Comparison of ENCODE assay signal across 25 cellular contexts in genomic region chr22:26291940-26292666, GRCh38.
"Had no signal": no experiment of that assay in that cellular context is flagged by ENCODE, and none has a peak within 500 bp of the region (broad histone marks: within the 10 kb centered on the region; RNA-seq: fewer than 3 reads in every experiment).

No MANE protein-coding gene starts in this region.

- H3K36me3 ChIP-seq: gastrocnemius medialis, neutrophil, pancreas, right lobe of liver, thoracic aorta, tibial nerve, upper lobe of left lung, uterus had no signal

- DNase-seq: dorsolateral prefrontal cortex; effector CD4-positive, alpha-beta T cell; foreskin fibroblast; gastrocnemius medialis; head of caudate nucleus; kidney; natural killer cell; pancreas; right lobe of liver; small intestine; stimulated activated CD4-positive, alpha-beta T cell treated with anti-CD3 and anti-CD28 coated beads, Interleukin-12 subunit alpha, Interleukin-12 subunit beta, amount 100 ng/mL, for 4 hours; stimulated activated CD4-positive, alpha-beta T cell treated with anti-CD3 and anti-CD28 coated beads, Interleukin-2, amount 100 ng/mL, for 24 hours; stimulated activated CD4-positive, alpha-beta T cell treated with anti-CD3 and anti-CD28 coated beads, Interleukin-4, amount 100 ng/mL, for 24 hours; stimulated activated naive CD8-positive, alpha-beta T cell treated with anti-CD3 and anti-CD28 coated beads, Interleukin-15, Interleukin-2, amounts not matched to agents 100 U/mL and 50 U/mL, for 24 hours; substantia nigra; uterus had no signal

- H3K27ac Mint-ChIP-seq: memory B cell; natural killer cell; progenitor cell of endocrine pancreas; stimulated activated effector memory CD8-positive, alpha-beta T cell treated with anti-CD3 and anti-CD28 coated beads, Interleukin-12 subunit alpha, Interleukin-12 subunit beta, amount 100 ng/mL, for 72 hours had no signal

- ATAC-seq: gastrocnemius medialis; left lobe of liver; natural killer cell; pancreas; stimulated activated effector memory CD8-positive, alpha-beta T cell treated with anti-CD3 and anti-CD28 coated beads, Interleukin-12 subunit alpha, Interleukin-12 subunit beta, amount 100 ng/mL, for 72 hours; stimulated activated naive CD8-positive, alpha-beta T cell treated with anti-CD3 and anti-CD28 coated beads, Interleukin-15, Interleukin-2, amounts not matched to agents 100 U/mL and 50 U/mL, for 24 hours had no signal

- H3K4me3 Mint-ChIP-seq: memory B cell; natural killer cell; stimulated activated effector memory CD8-positive, alpha-beta T cell treated with anti-CD3 and anti-CD28 coated beads, Interleukin-12 subunit alpha, Interleukin-12 subunit beta, amount 100 ng/mL, for 72 hours had no signal

- H3K27me3 ChIP-seq: dorsolateral prefrontal cortex, gastrocnemius medialis, pancreas, right lobe of liver, tibial nerve, upper lobe of left lung, uterus had no signal

- H3K4me3 ChIP-seq: dorsolateral prefrontal cortex, gastrocnemius medialis, lung, pancreas, right lobe of liver, thoracic aorta, tibial nerve, upper lobe of left lung, uterus had no signal

- H3K36me3 Mint-ChIP-seq: natural killer cell; stimulated activated effector memory CD8-positive, alpha-beta T cell treated with anti-CD3 and anti-CD28 coated beads, Interleukin-12 subunit alpha, Interleukin-12 subunit beta, amount 100 ng/mL, for 72 hours had no signal

- H3K9me3 Mint-ChIP-seq: natural killer cell had no signal
